34 cellular contexts compared by ENCODE assay signal in the genomic region with DNA sequence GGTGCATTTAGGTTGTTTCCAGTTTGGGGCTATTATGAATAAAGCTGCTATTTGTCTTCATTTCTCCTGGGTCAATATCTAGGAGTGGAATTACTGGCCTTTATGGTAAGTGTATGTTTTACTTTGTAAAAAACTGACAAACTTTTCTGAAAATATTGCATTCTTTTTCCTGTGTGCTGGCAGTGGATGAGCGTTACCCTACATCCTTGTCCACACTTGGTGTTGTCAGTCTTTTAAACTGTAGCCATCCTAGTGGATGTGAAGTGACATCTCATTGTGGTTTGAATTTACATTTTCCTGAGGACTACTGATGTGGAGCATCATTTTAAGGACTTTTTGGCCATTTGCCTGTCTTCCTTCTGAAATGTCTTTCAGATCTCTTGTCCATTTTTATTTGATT. TPM values are rescaled to one million over a fixed set of nuclear protein-coding genes. Genes with fewer than 3 reads are reported as not detected.
"Had no signal": no experiment of that assay in that cellular context is flagged by ENCODE, and none has a peak within 500 bp of the region (broad histone marks: within the 10 kb centered on the region; RNA-seq: fewer than 3 reads in every experiment).

No MANE protein-coding gene starts in this region.

- DNase-seq: activated effector memory CD4-positive, alpha-beta T cell treated with anti-CD3 and anti-CD28 coated beads, Interleukin-2, amount 50 U/mL, for 16 hours; activated effector memory CD4-positive, alpha-beta T cell treated with Interleukin-2 at 50 U/mL for 16 hours; activated gamma-delta T cell; activated gamma-delta T cell treated with Interleukin-2 at 50 U/mL for 16 hours; activated naive CD4-positive, alpha-beta T cell; activated naive CD4-positive, alpha-beta T cell treated with anti-CD3 and anti-CD28 coated beads for 36 hours; activated naive CD4-positive, alpha-beta T cell treated with anti-CD3 and anti-CD28 coated beads, Interleukin-2, amount 10 ng/mL, durations not matched to agents 7 days and 5 days; activated naive CD4-positive, alpha-beta T cell treated with anti-CD3 and anti-CD28 coated beads, Interleukin-2, amount 50 U/mL, for 16 hours; activated naive CD4-positive, alpha-beta T cell treated with Interleukin-2 at 50 U/mL for 16 hours; activated naive CD8-positive, alpha-beta T cell treated with anti-CD3 and anti-CD28 coated beads for 36 hours; activated naive CD8-positive, alpha-beta T cell treated with anti-CD3 and anti-CD28 coated beads, Interleukin-2, amount 10 ng/mL, durations not matched to agents 7 days and 5 days; activated naive CD8-positive, alpha-beta T cell treated with anti-CD3 and anti-CD28 coated beads, Interleukin-2, amount 50 U/mL, for 24 hours; activated T-cell treated with anti-CD3 and anti-CD28 coated beads, Interleukin-2, amount 50 U/mL, for 1 hour; activated T-cell treated with anti-CD3 and anti-CD28 coated beads, Interleukin-2, amount 50 U/mL, for 24 hours; activated T-cell treated with anti-CD3 and anti-CD28 coated beads, Interleukin-2, amount 50 U/mL, for 4 hours; activated T-cell treated with anti-CD3 and anti-CD28 coated beads, Interleukin-2, amount 50 U/mL, for 48 hours; activated T-cell treated with anti-CD3 and anti-CD28 coated beads, Interleukin-2, amount 50 U/mL, for 72 hours; adrenal gland; amniotic stem cell; amygdala; anterior cingulate cortex; aorta; body of pancreas; brain microvascular endothelial cell; caudate nucleus; central memory CD4-positive, alpha-beta T cell; cerebellar nuclear complex had no signal

- H3K27ac ChIP-seq: adrenal gland, ascending aorta, body of pancreas, brain microvascular endothelial cell, breast epithelium, cardiac muscle cell had no signal

- H3K36me3 ChIP-seq: adrenal gland, ascending aorta, brain microvascular endothelial cell, breast epithelium, cardiac muscle cell had no signal

- ATAC-seq: activated naive CD4-positive, alpha-beta T cell treated with anti-CD3 and anti-CD28 coated beads, Interleukin-2, amount 50 U/mL, for 72 hours; activated naive CD8-positive, alpha-beta T cell treated with anti-CD3 and anti-CD28 coated beads, Interleukin-2, amount 50 U/mL, for 24 hours; activated T-cell treated with anti-CD3 and anti-CD28 coated beads, Interleukin-2, amount 50 U/mL, for 4 hours; activated T-cell treated with anti-CD3 and anti-CD28 coated beads, Interleukin-2, amount 50 U/mL, for 72 hours; activated T-helper 17 cell treated with anti-CD3 and anti-CD28 coated beads, Interleukin-2, amount 50 U/mL, for 72 hours; body of pancreas had no signal

- H3K27me3 ChIP-seq: adrenal gland, ascending aorta, body of pancreas, brain microvascular endothelial cell, cardiac muscle cell had no signal

- H3K4me3 ChIP-seq: adrenal gland, ascending aorta, body of pancreas, breast epithelium, cardiac muscle cell had no signal

- FAIRE-seq: astrocyte, bronchial epithelial cell had no signal

- H3K4me1 ChIP-seq: adrenal gland, ascending aorta, body of pancreas, breast epithelium had no signal

RNA-seq across cellular contexts. Expression of a gene that starts 35.9 kb away (rescaled TPM):
- total RNA-seq: cardiac muscle cell had no signal
- polyA plus RNA-seq: cardiac muscle cell had no signal
